ENCODE assay signal across 8 cellular contexts in genomic region chr10:74000244-74000643, GRCh38. TPM values are rescaled to one million over a fixed set of nuclear protein-coding genes. Genes with fewer than 3 reads are reported as not detected.
DNase-seq lines count a peak whose midpoint lies in the region; ATAC-seq and TF ChIP-seq lines count a peak whose summit lies in the region.
"Not testable (repeated sequence)": the region's sequence is repeated elsewhere in the genome, so short reads cannot be mapped to it uniquely, and the experiment has no call there.

No MANE protein-coding gene starts in this region.

- peaks cover 57% of the 10 kb centered on the region for H3K79me2 ChIP-seq in Loucy (ENCODE audit: insufficient read depth, low read length)

- peaks cover 19 to 58% (median 36%) of the 10 kb centered on the region in 4 donors for H3K4me1 Mint-ChIP-seq in CD4-positive, CD25-positive, alpha-beta regulatory T cell
- peaks cover 62% of the 10 kb centered on the region for H3K4me1 Mint-ChIP-seq in activated CD4-positive, alpha-beta memory T cell treated with anti-CD3 and anti-CD28 coated beads, Interleukin-2, amount 10 ng/mL, durations not matched to agents 7 days and 5 days
- H3K4me1 Mint-ChIP-seq in mesothelial cell of epicardium (peaks cover 29% of the 10 kb centered on the region), type B pancreatic cell (ENCODE audit: unreplicated experiment) (peaks cover 31% of the 10 kb centered on the region)

- not testable (repeated sequence) for H3K27ac ChIP-seq in CD4-positive, CD25-positive, alpha-beta regulatory T cell (ENCODE audit: insufficient read depth, low read length, poor library complexity, severe bottlenecking); duodenal mucosa (ENCODE audit: low read depth, low read length)
- H3K27ac ChIP-seq in heart right ventricle: peak overlapping the region in 8 of 10 donors; percentile 22 to 97 (median 94)
- peak overlapping the region; percentile 97 for H3K27ac ChIP-seq in psoas muscle

- H3K36me3 Mint-ChIP-seq in CD4-positive, CD25-positive, alpha-beta regulatory T cell; mesothelial cell of epicardium: not testable (repeated sequence)
- peaks cover 37% of the 10 kb centered on the region for H3K36me3 Mint-ChIP-seq in activated CD4-positive, alpha-beta memory T cell treated with anti-CD3 and anti-CD28 coated beads, Interleukin-2, amount 10 ng/mL, durations not matched to agents 7 days and 5 days (ENCODE audit: low read depth)
- H3K36me3 Mint-ChIP-seq in type B pancreatic cell: peaks cover 20% of the 10 kb centered on the region

- peak overlapping the region in 1 of 3 donors; percentile 97 for H3K27ac Mint-ChIP-seq in CD4-positive, CD25-positive, alpha-beta regulatory T cell
- H3K27ac Mint-ChIP-seq in activated CD4-positive, alpha-beta memory T cell treated with anti-CD3 and anti-CD28 coated beads, Interleukin-2, amount 10 ng/mL, durations not matched to agents 7 days and 5 days: not testable (repeated sequence)
- H3K27ac Mint-ChIP-seq in mesothelial cell of epicardium: peak overlapping the region; percentile 99
- peak overlapping the region; percentile 98 for H3K27ac Mint-ChIP-seq in type B pancreatic cell

- H3K4me1 ChIP-seq in CD4-positive, CD25-positive, alpha-beta regulatory T cell (ENCODE audit: control insufficient read depth, insufficient read depth, low read length, poor library complexity, severe bottlenecking): peaks cover 28% of the 10 kb centered on the region
- H3K4me1 ChIP-seq in Loucy (ENCODE audit: insufficient read depth, low read length, poor library complexity, severe bottlenecking) (peaks cover 49% of the 10 kb centered on the region), duodenal mucosa (ENCODE audit: control insufficient read depth in 1 of 2, insufficient read depth in 2 of 2, low read length in 2 of 2) (peaks cover 17 to 24% of the 10 kb centered on the region in 2 donors), heart right ventricle (peaks cover 6 to 56% (median 47%) of the 10 kb centered on the region in 9 donors), psoas muscle (peaks cover 52% of the 10 kb centered on the region)

- intact Hi-C loops in heart right ventricle (cut with DNase I): loop anchor here in 6 of 10 donors (5.0 to 10.0 kb wide), 4 partner anchors 42 to 75 kb away; no protein-coding TSS in a partner anchor
- intact Hi-C loops in psoas muscle (cut with DNase I): loop anchor here (5.0 kb wide), 3 partner anchors 37 to 113 kb away; no protein-coding TSS in a partner anchor

- H3K4me3 ChIP-seq in CD4-positive, CD25-positive, alpha-beta regulatory T cell (ENCODE audit: low read depth, low read length): peak overlapping the region; percentile 20
- H3K4me3 ChIP-seq in Loucy (ENCODE audit: low read length, poor library complexity, severe bottlenecking): peak overlapping the region; percentile 99
- peak overlapping the region; percentile 33 to 85 for H3K4me3 ChIP-seq in duodenal mucosa (ENCODE audit: low read depth in 1 of 2, low read length in 2 of 2)
- peak overlapping the region; percentile 82 to 99 (median 90) for H3K4me3 ChIP-seq in heart right ventricle
- peak overlapping the region; percentile 95 for H3K4me3 ChIP-seq in psoas muscle

- 62 to 67% methylated on average over 11 of the region's 11 CpGs for WGBS in heart right ventricle, 2 donors
- 76 to 81% (median 76%) methylated on average over 11 of the region's 11 CpGs for WGBS in psoas muscle, 3 donors

- peak overlapping the region; percentile 98 for H3K4me2 ChIP-seq in Loucy (ENCODE audit: low read depth, low read length, poor library complexity, severe bottlenecking)

- H3K4me3 Mint-ChIP-seq in CD4-positive, CD25-positive, alpha-beta regulatory T cell: peak overlapping the region in 3 of 4 donors; percentile 88 to 100 (median 97)
- peak overlapping the region; percentile 96 for H3K4me3 Mint-ChIP-seq in activated CD4-positive, alpha-beta memory T cell treated with anti-CD3 and anti-CD28 coated beads, Interleukin-2, amount 10 ng/mL, durations not matched to agents 7 days and 5 days
- H3K4me3 Mint-ChIP-seq in mesothelial cell of epicardium (peak overlapping the region; percentile 90), type B pancreatic cell (peak overlapping the region; percentile 99)

- H3K9me3 Mint-ChIP-seq in CD4-positive, CD25-positive, alpha-beta regulatory T cell; activated CD4-positive, alpha-beta memory T cell treated with anti-CD3 and anti-CD28 coated beads, Interleukin-2, amount 10 ng/mL, durations not matched to agents 7 days and 5 days; mesothelial cell of epicardium; type B pancreatic cell: not testable (repeated sequence)

- ATAC-seq in CD4-positive, CD25-positive, alpha-beta regulatory T cell (ENCODE audit: low read depth in 2 of 2); heart right ventricle; psoas muscle: not testable (repeated sequence)

- DNase-seq in CD4-positive, CD25-positive, alpha-beta regulatory T cell; activated CD4-positive, alpha-beta memory T cell treated with anti-CD3 and anti-CD28 coated beads, Interleukin-2, amount 10 ng/mL, durations not matched to agents 7 days and 5 days; heart right ventricle; mesothelial cell of epicardium (ENCODE audit: low spot score in 2 of 2, unreplicated experiment in 2 of 2); psoas muscle; type B pancreatic cell (ENCODE audit: extremely low spot score, unreplicated experiment): not testable (repeated sequence)

- H3K9me2 ChIP-seq in Loucy (replicated peaks; ENCODE audit: low read depth, low read length): not testable (repeated sequence)

- H3K36me3 ChIP-seq in CD4-positive, CD25-positive, alpha-beta regulatory T cell (ENCODE audit: control insufficient read depth, insufficient read depth, low read length); Loucy (ENCODE audit: insufficient read depth, low read length); duodenal mucosa (ENCODE audit: control insufficient read depth in 1 of 2, insufficient read depth in 2 of 2, low read length in 2 of 2); psoas muscle (ENCODE audit: insufficient read depth in 1 of 2, low read depth in 1 of 2): not testable (repeated sequence)
- peaks cover 0 to 15% (median 0%) of the 10 kb centered on the region in 9 donors for H3K36me3 ChIP-seq in heart right ventricle

- not testable (repeated sequence) for H2AFZ ChIP-seq in Loucy (ENCODE audit: low read length)

- CTCF ChIA-PET in activated CD4-positive, alpha-beta memory T cell treated with anti-CD3 and anti-CD28 coated beads, Interleukin-2, amount 10 ng/mL, durations not matched to agents 7 days and 5 days (lab: Charles Lee): interaction anchor here (0.7 to 2.2 kb wide), 11 partner anchors 8 to 151 kb away, joined by 3 to 11 read pairs (median 4); no protein-coding TSS in a partner anchor

- not testable (repeated sequence) for H3K27me3 ChIP-seq in CD4-positive, CD25-positive, alpha-beta regulatory T cell (ENCODE audit: control insufficient read depth, insufficient read depth, low read length); Loucy (ENCODE audit: insufficient read depth, low read length, poor library complexity, severe bottlenecking); duodenal mucosa (ENCODE audit: control insufficient read depth in 1 of 2, insufficient read depth in 2 of 2, low read length in 2 of 2); heart right ventricle; psoas muscle (ENCODE audit: insufficient read depth in 3 of 3, low read length in 2 of 3)

- H3K9ac ChIP-seq in Loucy (ENCODE audit: low read depth, low read length, poor library complexity, severe bottlenecking): peak overlapping the region; percentile 66
- not testable (repeated sequence) for H3K9ac ChIP-seq in duodenal mucosa (ENCODE audit: low read depth in 1 of 2, low read length in 2 of 2)

- POLR2A ChIA-PET in activated CD4-positive, alpha-beta memory T cell treated with anti-CD3 and anti-CD28 coated beads, Interleukin-2, amount 10 ng/mL, durations not matched to agents 7 days and 5 days (lab: Charles Lee): interaction anchor here (1.1 to 3.3 kb wide), 7 partner anchors 8 to 114 kb away, joined by 3 to 16 read pairs (median 3); no protein-coding TSS in a partner anchor

- TF ChIP-seq CTCF in Loucy (conservative IDR thresholded peaks at IDR 0.05; ENCODE audit: low read length); heart right ventricle (IDR thresholded peaks at IDR 0.05); mesothelial cell of epicardium (IDR thresholded peaks at IDR 0.05; ENCODE audit: unreplicated experiment); psoas muscle (IDR thresholded peaks at IDR 0.05); type B pancreatic cell (conservative IDR thresholded peaks at IDR 0.05): not testable (repeated sequence)

- H3F3A ChIP-seq in Loucy (ENCODE audit: low read depth): not testable (repeated sequence)

- H3K27me3 Mint-ChIP-seq in CD4-positive, CD25-positive, alpha-beta regulatory T cell; activated CD4-positive, alpha-beta memory T cell treated with anti-CD3 and anti-CD28 coated beads, Interleukin-2, amount 10 ng/mL, durations not matched to agents 7 days and 5 days; mesothelial cell of epicardium (ENCODE audit: low read depth); type B pancreatic cell: not testable (repeated sequence)

- peaks cover 18% of the 10 kb centered on the region for H4K20me1 ChIP-seq in Loucy (ENCODE audit: insufficient read depth, low read length, poor library complexity, severe bottlenecking)

- H3K9me3 ChIP-seq in CD4-positive, CD25-positive, alpha-beta regulatory T cell (ENCODE audit: control insufficient read depth in 2 of 2, low read length in 2 of 2); Loucy (ENCODE audit: insufficient read depth, low read depth, low read length); duodenal mucosa (ENCODE audit: control insufficient read depth in 1 of 2, low read length in 2 of 2); heart right ventricle; psoas muscle: not testable (repeated sequence)

RNA-seq across cellular contexts. Expression of gene VCL, which starts 2.3 kb away (rescaled TPM):
- total RNA-seq in CD4-positive, CD25-positive, alpha-beta regulatory T cell: 39.2 TPM
- 10 to 100 TPM; 11.4 to 16.1 (median 13.9) TPM for polyA plus RNA-seq in CD4-positive, CD25-positive, alpha-beta regulatory T cell
- total RNA-seq in activated CD4-positive, alpha-beta memory T cell treated with anti-CD3 and anti-CD28 coated beads, Interleukin-2, amount 10 ng/mL, durations not matched to agents 7 days and 5 days: 10 to 100 TPM; 70.1 to 71.8 TPM
- total RNA-seq in heart right ventricle: 100 to 1,000 TPM; 210 to 369 (median 251) TPM
- polyA plus RNA-seq in heart right ventricle: 100 to 1,000 TPM; 117 to 190 TPM
- 129 to 132 TPM (median 131 TPM) in 3 replicates for total RNA-seq in mesothelial cell of epicardium
- total RNA-seq in psoas muscle: 100 to 1,000 TPM in 3 of 4 donors, 10 to 100 TPM in 1; 89.1 to 426 (median 179) TPM
- polyA plus RNA-seq in psoas muscle: 10 to 100 TPM; 54.5 to 93.2 (median 91.4) TPM
- 110 and 125 TPM in 2 replicates for total RNA-seq in type B pancreatic cell (ENCODE audit: low replicate concordance)

Comparison
In these comparisons a context has a peak if more than half of its experiments do, and no peak if none do; other contexts are left out.
1. H3K4me3 ChIP-seq: peak in every context shown above with its lines; median percentile 99 in Loucy; 95 in psoas muscle; 90 in heart right ventricle; 59 in duodenal mucosa; 20 in CD4-positive, CD25-positive, alpha-beta regulatory T cell.